Comparison of ENCODE assay signal across 3 cellular contexts in genomic region chr15:86850939-86851338, GRCh38.
"Had no signal": no experiment of that assay in that cellular context is flagged by ENCODE, and none has a peak within 500 bp of the region (broad histone marks: within the 10 kb centered on the region; RNA-seq: fewer than 3 reads in every experiment).

No MANE protein-coding gene starts in this region.

- DNase-seq: GDM1, GF-D8 had no signal

- ATAC-seq: GM12878 had no signal

- H3K4me3 ChIP-seq: GM12878 had no signal
